11 cellular contexts compared by ENCODE assay signal in the genomic region with DNA sequence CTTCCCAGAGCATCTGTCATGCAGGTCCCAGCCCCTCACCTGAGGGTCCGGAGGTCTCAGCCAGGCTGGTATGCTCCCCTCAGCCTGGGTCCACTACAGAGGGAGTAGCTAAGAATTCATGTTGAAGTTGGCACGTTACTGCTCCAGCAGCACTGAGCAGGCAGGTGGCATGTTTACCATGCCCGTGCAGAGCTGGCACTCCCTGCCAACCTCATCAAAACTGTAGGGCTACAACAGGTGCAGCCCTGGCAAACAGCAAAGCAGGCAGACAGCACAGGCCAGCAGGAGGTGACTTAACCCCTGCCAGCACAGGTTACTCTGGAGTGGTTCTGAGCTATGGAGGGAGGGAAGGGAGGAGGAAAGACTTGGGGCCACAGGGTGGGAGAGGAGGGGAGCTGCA. TPM values are rescaled to one million over a fixed set of nuclear protein-coding genes. Genes with fewer than 3 reads are reported as not detected.
A peak's percentile ranks its signal among the peaks of the same experiment; 100 is the strongest.
DNase-seq lines count a peak whose midpoint lies in the region; ATAC-seq, FAIRE-seq and TF ChIP-seq lines count a peak whose summit lies in the region.
"Had no signal": no experiment of that assay in that cellular context is flagged by ENCODE, and none has a peak within 500 bp of the region (broad histone marks: within the 10 kb centered on the region; RNA-seq: fewer than 3 reads in every experiment).

No MANE protein-coding gene starts in this region.

- H3K4me2 ChIP-seq in trophoblast cell (ENCODE audit: low read length), result no peak overlapping the region
- no peak overlapping the region for H3K4me2 ChIP-seq in smooth muscle cell

- H3K27ac ChIP-seq in trophoblast cell (ENCODE audit: low read depth, low read length), result no peak overlapping the region
- H3K27ac ChIP-seq in smooth muscle cell (ENCODE audit: low read depth), result no peak overlapping the region

- no peaks in the 10 kb centered on the region for H3F3A ChIP-seq in smooth muscle cell (ENCODE audit: low read depth)

- no peaks in the 10 kb centered on the region for H3K9me3 ChIP-seq in trophoblast cell (ENCODE audit: insufficient read depth, low read depth, low read length)
- no peaks in the 10 kb centered on the region for H3K9me3 ChIP-seq in smooth muscle cell (replicated peaks; ENCODE audit: low read depth)

- H2BK120ac ChIP-seq in trophoblast cell (ENCODE audit: insufficient read depth, low read length, poor library complexity), result peak overlapping the region; percentile 5

- peak; percentile 45 for DNase-seq in activated CD4-positive, alpha-beta T cell treated with anti-CD3 and anti-CD28 coated beads for 1 hour
- no peak for DNase-seq in activated CD4-positive, alpha-beta T cell treated with anti-CD3 and anti-CD28 coated beads for 48 hours
- DNase-seq in NCI-H2081 treated with DMSO at 0.1 percent for 48 hours (lab: John Stamatoyannopoulos, UW) (peak; percentile 64), cerebellar cortex (ENCODE audit: low spot score) (peak; percentile 96), trophoblast cell (no peak), smooth muscle cell (lab: John Stamatoyannopoulos, UW; ENCODE audit: unreplicated experiment) (no peak), GM19239 (ENCODE audit: insufficient read length, low spot score) (no peak)
- DNase-seq: ACHN; activated naive CD8-positive, alpha-beta T cell treated with anti-CD3 and anti-CD28 coated beads for 36 hours had no signal

- ATAC-seq in HG02623 (IDR thresholded peaks at IDR 0.05; ENCODE audit: unreplicated experiment), result no peak

- H4K8ac ChIP-seq in trophoblast cell (ENCODE audit: low read depth, low read length), result no peak overlapping the region

- H4K20me1 ChIP-seq in smooth muscle cell (ENCODE audit: low read depth), result no peaks in the 10 kb centered on the region

- H3K27me3 ChIP-seq in trophoblast cell (ENCODE audit: insufficient read depth, low read length) (no peaks in the 10 kb centered on the region), smooth muscle cell (ENCODE audit: low read depth) (no peaks in the 10 kb centered on the region)

- H3K4ac ChIP-seq in trophoblast cell (ENCODE audit: low read depth, low read length), result no peak overlapping the region

- H4K91ac ChIP-seq in trophoblast cell (ENCODE audit: low read depth, low read length), result peak overlapping the region; percentile 21

- no peak overlapping the region for H2AFZ ChIP-seq in trophoblast cell (ENCODE audit: insufficient read depth, low read length, poor library complexity)
- no peak overlapping the region for H2AFZ ChIP-seq in smooth muscle cell (ENCODE audit: low read depth)

- H3K79me2 ChIP-seq in trophoblast cell (ENCODE audit: control insufficient read depth, insufficient read depth, low read length, poor library complexity) (no peaks in the 10 kb centered on the region), smooth muscle cell (ENCODE audit: low read depth) (no peaks in the 10 kb centered on the region)

- H3K4me1 ChIP-seq in trophoblast cell (ENCODE audit: control insufficient read depth in 1 of 2, insufficient read depth in 2 of 2, low read length in 2 of 2) (peaks cover 0 to 23% of the 10 kb centered on the region in 2 experiments), smooth muscle cell (ENCODE audit: low read depth) (peaks cover 22% of the 10 kb centered on the region)

- H2BK12ac ChIP-seq in trophoblast cell (ENCODE audit: low read length), result peak overlapping the region; percentile 51

- H3K14ac ChIP-seq in trophoblast cell (ENCODE audit: low read length), result peak overlapping the region; percentile 55

- no peak for FAIRE-seq in GM19239 (lab: Jason Lieb, UNC)
- FAIRE-seq: TTC549 had no signal

- no peak for TF ChIP-seq CTCF in smooth muscle cell (IDR thresholded peaks at IDR 0.05; ENCODE audit: borderline replicate concordance, insufficient read depth, poor library complexity, severe bottlenecking)

- H3K4me3 ChIP-seq in trophoblast cell (ENCODE audit: low read depth, low read length) (peak overlapping the region; percentile 5), smooth muscle cell (no peak overlapping the region)

- peaks cover 4% of the 10 kb centered on the region for H3K79me1 ChIP-seq in trophoblast cell (ENCODE audit: low read length)

- H3K9ac ChIP-seq in trophoblast cell (ENCODE audit: low read length), result no peak overlapping the region
- H3K9ac ChIP-seq in smooth muscle cell (ENCODE audit: low read depth), result no peak overlapping the region

- no peak overlapping the region for H4K12ac ChIP-seq in trophoblast cell (ENCODE audit: low read depth, low read length)

- H3K18ac ChIP-seq in trophoblast cell (ENCODE audit: low read length), result no peak overlapping the region

- no peak overlapping the region for H2BK5ac ChIP-seq in trophoblast cell (ENCODE audit: low read depth, low read length, poor library complexity)

- no peak overlapping the region for H3K23ac ChIP-seq in trophoblast cell (ENCODE audit: low read length)

- H3K36me3 ChIP-seq in trophoblast cell (ENCODE audit: control insufficient read depth in 1 of 2, insufficient read depth in 2 of 2, low read length in 2 of 2), result peaks cover 0 to 2% of the 10 kb centered on the region in 2 experiments
- H3K36me3 ChIP-seq in smooth muscle cell (ENCODE audit: low read depth), result no peaks in the 10 kb centered on the region

- peak overlapping the region; percentile 26 for H2AK5ac ChIP-seq in trophoblast cell (ENCODE audit: low read length)

- WGBS in trophoblast cell (ENCODE audit: extremely low coverage, insufficient coverage, insufficient read length), result no CpG with 5 or more reads among the region's 3 CpGs
- 90% methylated on average over 3 of the region's 3 CpGs for WGBS in smooth muscle cell (ENCODE audit: low lambda C conversion rate)

RNA-seq across cellular contexts. Expression of a gene that starts 46.4 kb away (rescaled TPM):
- polyA plus RNA-seq in trophoblast cell (2013), result 20.4 and 22.1 TPM in 2 replicates
- total RNA-seq in smooth muscle cell, result 6.6 and 11.3 TPM in 2 replicates
- polyA plus RNA-seq in smooth muscle cell, result 15.8 and 16.8 TPM in 2 replicates

RNA-seq across cellular contexts. Expression of a gene that starts 47.4 kb away (rescaled TPM):
- 2.3 and 2.4 TPM in 2 replicates for polyA plus RNA-seq in trophoblast cell (2013)
- total RNA-seq in smooth muscle cell, result 2.1 and 3.3 TPM in 2 replicates
- polyA plus RNA-seq in smooth muscle cell, result 2.4 and 5.6 TPM in 2 replicates

Comparison
In these comparisons a context has a peak if more than half of its experiments do, and no peak if none do; other contexts are left out.
1. DNase-seq: peak in activated CD4-positive, alpha-beta T cell treated with anti-CD3 and anti-CD28 coated beads for 1 hour (single experiment), NCI-H2081 treated with DMSO at 0.1 percent for 48 hours (single experiment) and cerebellar cortex (single experiment); none in activated CD4-positive, alpha-beta T cell treated with anti-CD3 and anti-CD28 coated beads for 48 hours (single experiment), trophoblast cell (0 of 2), smooth muscle cell (single experiment) and GM19239 (single experiment).